11 cellular contexts compared by ENCODE assay signal in the genomic region with DNA sequence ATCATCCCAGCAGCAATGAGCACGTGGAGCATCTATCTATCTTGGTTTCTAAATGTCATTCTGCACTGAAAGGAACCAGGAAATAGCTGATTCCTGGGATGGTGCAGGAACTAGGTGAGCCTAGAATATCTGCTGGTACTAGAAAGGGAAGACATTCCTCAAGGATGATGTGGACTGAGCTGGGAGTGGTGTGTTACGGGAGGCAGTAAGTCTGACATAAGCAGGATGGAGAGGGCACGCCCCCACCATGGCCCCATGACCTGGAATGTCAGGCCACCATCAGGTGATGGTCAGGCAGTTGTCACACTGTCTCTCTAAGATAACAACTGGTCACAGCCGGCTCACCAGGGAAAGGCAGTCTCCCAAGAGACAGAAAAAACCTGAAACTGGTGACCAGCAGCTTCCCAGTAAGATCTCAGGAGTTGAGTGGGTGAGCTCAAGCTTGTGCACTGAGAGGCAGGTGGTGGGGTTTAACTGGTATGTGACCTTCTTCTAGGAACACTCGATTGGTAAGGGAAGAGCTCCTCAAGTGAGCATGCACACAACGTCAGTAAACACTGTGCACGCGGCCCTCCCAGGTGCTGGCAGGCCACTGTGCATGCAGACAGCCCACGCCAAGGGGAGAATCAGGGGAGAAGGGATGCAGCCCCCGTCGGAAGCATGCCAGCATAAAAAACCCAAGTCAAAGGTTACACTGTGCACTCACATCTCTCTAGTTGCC.
DNase-seq lines count a peak whose midpoint lies in the region; ATAC-seq and TF ChIP-seq lines count a peak whose summit lies in the region.
"Had no signal": no experiment of that assay in that cellular context is flagged by ENCODE, and none has a peak within 500 bp of the region (broad histone marks: within the 10 kb centered on the region; RNA-seq: fewer than 3 reads in every experiment).

No MANE protein-coding gene starts in this region.

- H2BK15ac ChIP-seq in mesendoderm (replicated peaks; ENCODE audit: low read depth), result no peak overlapping the region

- CTCF ChIA-PET in activated CD8-positive, alpha-beta T cell treated with anti-CD3 and anti-CD28 coated beads, Interleukin-2, amount 10 ng/mL, durations not matched to agents 7 days and 5 days (lab: Charles Lee), result no interaction called here

- H3K18ac ChIP-seq in mesendoderm (ENCODE audit: low read length), result no peak overlapping the region

- H4K20me1 ChIP-seq in Karpas-422 (ENCODE audit: insufficient read depth, low read depth, low read length), result no peaks in the 10 kb centered on the region

- H3K9ac ChIP-seq in mesendoderm (ENCODE audit: low read length), result no peak overlapping the region
- no peak overlapping the region for H3K9ac ChIP-seq in Karpas-422 (ENCODE audit: low read length)

- H2AFZ ChIP-seq in Karpas-422 (ENCODE audit: low read length), result no peak overlapping the region

- H3K79me1 ChIP-seq in mesendoderm (ENCODE audit: low read length), result no peaks in the 10 kb centered on the region

- no peak overlapping the region for H3K27ac ChIP-seq in mesendoderm (ENCODE audit: low read depth, low read length)
- no peak overlapping the region for H3K27ac ChIP-seq in Karpas-422 (ENCODE audit: low read length)

- H3K23ac ChIP-seq in mesendoderm (ENCODE audit: low read length), result no peak overlapping the region

- H3K4me1 ChIP-seq in mesendoderm (ENCODE audit: control insufficient read depth, low read depth, low read length) (peaks cover 1% of the 10 kb centered on the region), Karpas-422 (ENCODE audit: low read length) (peaks cover 3% of the 10 kb centered on the region; the same call in 1 of the 2 replicates)

- H3K9me3 Mint-ChIP-seq in CD14-positive monocyte, result peaks cover 0 to 5% (median 3%) of the 10 kb centered on the region in 7 donors
- no peaks in the 10 kb centered on the region for H3K9me3 Mint-ChIP-seq in dendritic cell treated with granulocyte-macrophage colony-stimulating factor and Interleukin-4, amounts not matched to agents 40 ng/mL and 50 ng/mL, for 4 days
- peaks cover 7% of the 10 kb centered on the region for H3K9me3 Mint-ChIP-seq in activated CD8-positive, alpha-beta T cell treated with anti-CD3 and anti-CD28 coated beads, Interleukin-2, amount 10 ng/mL, durations not matched to agents 7 days and 5 days (ENCODE audit: insufficient read depth)

- H3K4me1 Mint-ChIP-seq in CD14-positive monocyte, result peaks cover 51% of the 10 kb centered on the region
- H3K4me1 Mint-ChIP-seq in dendritic cell treated with granulocyte-macrophage colony-stimulating factor and Interleukin-4, amounts not matched to agents 40 ng/mL and 50 ng/mL, for 4 days (ENCODE audit: low read depth), result peaks cover 58% of the 10 kb centered on the region
- H3K4me1 Mint-ChIP-seq in activated CD8-positive, alpha-beta T cell treated with anti-CD3 and anti-CD28 coated beads, Interleukin-2, amount 10 ng/mL, durations not matched to agents 7 days and 5 days (ENCODE audit: low read depth), result peaks cover 9% of the 10 kb centered on the region

- no CpG with 5 or more reads among the region's 11 CpGs for WGBS in mesendoderm (ENCODE audit: extremely low coverage, insufficient coverage, low lambda C conversion rate)

- POLR2A ChIA-PET in activated CD8-positive, alpha-beta T cell treated with anti-CD3 and anti-CD28 coated beads, Interleukin-2, amount 10 ng/mL, durations not matched to agents 7 days and 5 days (lab: Charles Lee), result no interaction called here

- H3K27me3 ChIP-seq in mesendoderm (ENCODE audit: insufficient read depth, low read length, poor library complexity) (no peaks in the 10 kb centered on the region), Karpas-422 (ENCODE audit: low read length) (no peaks in the 10 kb centered on the region)

- no peak overlapping the region for H4K5ac ChIP-seq in mesendoderm (ENCODE audit: low read length)

- no peak for TF ChIP-seq CTCF in CD14-positive monocyte (IDR thresholded peaks at IDR 0.05)

- H3K4me3 ChIP-seq in mesendoderm (ENCODE audit: low read length), result no peak overlapping the region
- H3K4me3 ChIP-seq in Karpas-422 (ENCODE audit: low read length), result no peak overlapping the region

- peak overlapping the region; percentile 25 for H3K56ac ChIP-seq in mesendoderm (ENCODE audit: low read length)

- no peak for DNase-seq in CD14-positive monocyte (ENCODE audit: low spot score)
- peak; percentile 23 for DNase-seq in HuH-7.5 (ENCODE audit: low spot score)
- DNase-seq in mesendoderm, result peak; percentile 94
- no peak for DNase-seq in activated CD8-positive, alpha-beta T cell treated with anti-CD3 and anti-CD28 coated beads, Interleukin-2, amount 10 ng/mL, durations not matched to agents 7 days and 5 days
- DNase-seq in activated T-cell treated with anti-CD3 and anti-CD28 coated beads, Interleukin-2, amount 50 U/mL, for 1 hour, result no peak
- no peak for DNase-seq in activated naive CD4-positive, alpha-beta T cell treated with anti-CD3 and anti-CD28 coated beads, Interleukin-2, amount 50 U/mL, for 16 hours
- DNase-seq in Karpas-422, result no peak
- DNase-seq: activated T-cell treated with anti-CD3 and anti-CD28 coated beads, Interleukin-2, amount 50 U/mL, for 72 hours; GOT3; left ventricle myocardium superior had no signal

- H3K36me3 Mint-ChIP-seq in CD14-positive monocyte, result peaks cover 9 to 11% of the 10 kb centered on the region in 2 donors
- no peaks in the 10 kb centered on the region for H3K36me3 Mint-ChIP-seq in dendritic cell treated with granulocyte-macrophage colony-stimulating factor and Interleukin-4, amounts not matched to agents 40 ng/mL and 50 ng/mL, for 4 days (ENCODE audit: low read depth)
- no peaks in the 10 kb centered on the region for H3K36me3 Mint-ChIP-seq in activated CD8-positive, alpha-beta T cell treated with anti-CD3 and anti-CD28 coated beads, Interleukin-2, amount 10 ng/mL, durations not matched to agents 7 days and 5 days (ENCODE audit: low read depth)

- peaks cover 0 to 1% (median 0%) of the 10 kb centered on the region in 3 donors for H3K27me3 Mint-ChIP-seq in CD14-positive monocyte (ENCODE audit: low read depth in 3 of 3)
- H3K27me3 Mint-ChIP-seq in dendritic cell treated with granulocyte-macrophage colony-stimulating factor and Interleukin-4, amounts not matched to agents 40 ng/mL and 50 ng/mL, for 4 days, result no peaks in the 10 kb centered on the region
- H3K27me3 Mint-ChIP-seq in activated CD8-positive, alpha-beta T cell treated with anti-CD3 and anti-CD28 coated beads, Interleukin-2, amount 10 ng/mL, durations not matched to agents 7 days and 5 days (ENCODE audit: low read depth), result peaks cover 8% of the 10 kb centered on the region

- intact Hi-C loops in CD14-positive monocyte (cut with micrococcal nuclease), result no loop called here
- intact Hi-C loops in dendritic cell treated with granulocyte-macrophage colony-stimulating factor and Interleukin-4, amounts not matched to agents 40 ng/mL and 50 ng/mL, for 4 days (cut with micrococcal nuclease), result no loop called here

- no peaks in the 10 kb centered on the region for H3K9me3 ChIP-seq in Karpas-422 (ENCODE audit: low read length)

- H3K4me2 ChIP-seq in mesendoderm (ENCODE audit: low read length) (no peak overlapping the region), Karpas-422 (ENCODE audit: low read depth, low read length, poor library complexity, severe bottlenecking) (no peak overlapping the region)

- H3K79me2 ChIP-seq in mesendoderm (ENCODE audit: control insufficient read depth, insufficient read depth, low read length) (no peaks in the 10 kb centered on the region), Karpas-422 (ENCODE audit: low read length) (no peaks in the 10 kb centered on the region)

- no peak overlapping the region for H2AK5ac ChIP-seq in mesendoderm (ENCODE audit: low read length)

- peak overlapping the region; percentile 9 to 89 (median 55) for H3K27ac Mint-ChIP-seq in CD14-positive monocyte
- H3K27ac Mint-ChIP-seq in dendritic cell treated with granulocyte-macrophage colony-stimulating factor and Interleukin-4, amounts not matched to agents 40 ng/mL and 50 ng/mL, for 4 days, result peak overlapping the region; percentile 87
- no peak overlapping the region for H3K27ac Mint-ChIP-seq in activated CD8-positive, alpha-beta T cell treated with anti-CD3 and anti-CD28 coated beads, Interleukin-2, amount 10 ng/mL, durations not matched to agents 7 days and 5 days
- H3K27ac Mint-ChIP-seq: activated T-cell treated with anti-CD3 and anti-CD28 coated beads, Interleukin-2, amount 50 U/mL, for 72 hours had no signal

- ATAC-seq in activated CD8-positive, alpha-beta T cell treated with anti-CD3 and anti-CD28 coated beads, Interleukin-2, amount 10 ng/mL, durations not matched to agents 7 days and 5 days, result no peak
- ATAC-seq: activated T-cell treated with anti-CD3 and anti-CD28 coated beads, Interleukin-2, amount 50 U/mL, for 72 hours; left ventricle myocardium superior had no signal

- H3K36me3 ChIP-seq in mesendoderm (ENCODE audit: control insufficient read depth, insufficient read depth, low read length), result no peaks in the 10 kb centered on the region
- H3K36me3 ChIP-seq in Karpas-422 (ENCODE audit: insufficient read depth, low read length), result no peaks in the 10 kb centered on the region

- no peak overlapping the region for H3K4me3 Mint-ChIP-seq in CD14-positive monocyte
- no peak overlapping the region for H3K4me3 Mint-ChIP-seq in dendritic cell treated with granulocyte-macrophage colony-stimulating factor and Interleukin-4, amounts not matched to agents 40 ng/mL and 50 ng/mL, for 4 days
- H3K4me3 Mint-ChIP-seq in activated CD8-positive, alpha-beta T cell treated with anti-CD3 and anti-CD28 coated beads, Interleukin-2, amount 10 ng/mL, durations not matched to agents 7 days and 5 days, result no peak overlapping the region
- H3K4me3 Mint-ChIP-seq: activated T-cell treated with anti-CD3 and anti-CD28 coated beads, Interleukin-2, amount 50 U/mL, for 72 hours had no signal

- H3K4ac ChIP-seq in mesendoderm (ENCODE audit: low read depth, low read length), result no peak overlapping the region

- H2BK120ac ChIP-seq in mesendoderm (ENCODE audit: low read depth, low read length), result no peak overlapping the region

- H2BK5ac ChIP-seq in mesendoderm (ENCODE audit: low read length), result no peak overlapping the region

- no peak overlapping the region for H4K8ac ChIP-seq in mesendoderm (ENCODE audit: low read depth, low read length)

- no peaks in the 10 kb centered on the region for H3K9me2 ChIP-seq in Karpas-422 (replicated peaks; ENCODE audit: insufficient read depth, low read length)

Comparison
In these comparisons a context has a peak if more than half of its experiments do, and no peak if none do; other contexts are left out.
1. DNase-seq: peak in HuH-7.5 (single experiment) and mesendoderm (single experiment); none in CD14-positive monocyte (single experiment), activated CD8-positive, alpha-beta T cell treated with anti-CD3 and anti-CD28 coated beads, Interleukin-2, amount 10 ng/mL, durations not matched to agents 7 days and 5 days (single experiment), activated T-cell treated with anti-CD3 and anti-CD28 coated beads, Interleukin-2, amount 50 U/mL, for 1 hour (single experiment), activated naive CD4-positive, alpha-beta T cell treated with anti-CD3 and anti-CD28 coated beads, Interleukin-2, amount 50 U/mL, for 16 hours (single experiment) and Karpas-422 (single experiment).